In genomic region chr1:204262506-204263239, GRCh38 we compare ENCODE assay signal across 28 cellular contexts. TPM values are rescaled to one million over a fixed set of nuclear protein-coding genes. Genes with fewer than 3 reads are reported as not detected.
DNase-seq lines count a peak whose midpoint lies in the region; ATAC-seq and TF ChIP-seq lines count a peak whose summit lies in the region.
"Had no signal": no experiment of that assay in that cellular context is flagged by ENCODE, and none has a peak within 500 bp of the region (broad histone marks: within the 10 kb centered on the region; RNA-seq: fewer than 3 reads in every experiment).

No MANE protein-coding gene starts in this region.

- 100% methylated on average over 7 of the region's 12 CpGs for WGBS in mammary epithelial cell (ENCODE audit: low coverage, missing lambda C conversion rate)
- 59 to 76% (median 68%) methylated on average over 10 to 12 of the region's 12 CpGs for WGBS in stomach, 5 donors

- H3K4me1 ChIP-seq in breast epithelium (no peaks in the 10 kb centered on the region), mammary epithelial cell (ENCODE audit: insufficient read depth, low read length) (no peaks in the 10 kb centered on the region), stomach (peaks cover 69 to 93% (median 86%) of the 10 kb centered on the region in 4 donors)
- H3K4me1 ChIP-seq: foreskin keratinocyte, parathyroid adenoma, thyroid gland had no signal

- ATAC-seq in GM19395 (IDR thresholded peaks at IDR 0.05; ENCODE audit: unreplicated experiment): no peak
- ATAC-seq in GM18519 (IDR thresholded peaks at IDR 0.05; ENCODE audit: low FRiP score, unreplicated experiment): no peak
- ATAC-seq: activated T-cell treated with anti-CD3 and anti-CD28 coated beads, Interleukin-2, amount 50 U/mL, for 4 hours; foreskin keratinocyte had no signal

- H3K27me3 Mint-ChIP-seq in brain: no peaks in the 10 kb centered on the region
- H3K27me3 Mint-ChIP-seq in mesothelial cell of epicardium (ENCODE audit: low read depth): no peaks in the 10 kb centered on the region

- BruUV-seq in mammary epithelial cell (replicated peaks; lab: Mats Ljungman, UMichigan): no TSS peak

- H3K27ac Mint-ChIP-seq in brain: peak overlapping the region in 4 of 5 experiments; percentile 54 to 97 (median 90)
- peak overlapping the region; percentile 24 for H3K27ac Mint-ChIP-seq in mesothelial cell of epicardium
- H3K27ac Mint-ChIP-seq: naive B cell had no signal

- peak overlapping the region; percentile 0 to 25 for H3K27ac ChIP-seq in breast epithelium
- H3K27ac ChIP-seq in mammary epithelial cell (ENCODE audit: insufficient read depth, low read depth, low read length): no peak overlapping the region
- peak overlapping the region in 4 of 5 donors; percentile 43 to 68 (median 54) for H3K27ac ChIP-seq in stomach
- H3K27ac ChIP-seq: epithelial cell of prostate, foreskin keratinocyte, hepatocyte, KMS-11, parathyroid adenoma, thyroid gland had no signal

- no peaks in the 10 kb centered on the region for H3K79me2 ChIP-seq in mammary epithelial cell (ENCODE audit: insufficient read depth, low read length)
- H3K79me2 ChIP-seq: hepatocyte, parathyroid adenoma had no signal

- no peak overlapping the region for H3K4me2 ChIP-seq in mammary epithelial cell (ENCODE audit: insufficient read depth, low read depth, low read length)
- H3K4me2 ChIP-seq: hepatocyte, KMS-11 had no signal

- no peak overlapping the region for H2AFZ ChIP-seq in mammary epithelial cell (ENCODE audit: low read depth, low read length)
- H2AFZ ChIP-seq: hepatocyte, parathyroid adenoma had no signal

- TF ChIP-seq POLR2A in breast epithelium (IDR thresholded peaks at IDR 0.05) (no peak), stomach (IDR thresholded peaks at IDR 0.05) (no peak)

- H3K36me3 ChIP-seq in breast epithelium (no peaks in the 10 kb centered on the region), mammary epithelial cell (ENCODE audit: insufficient read depth, low read length) (peaks cover 9% of the 10 kb centered on the region), stomach (peaks cover 14 to 80% (median 54%) of the 10 kb centered on the region in 4 donors)
- H3K36me3 ChIP-seq: thyroid gland had no signal

- DNase-seq in breast epithelium (ENCODE audit: low spot score in 2 of 2) (no peak), mammary epithelial cell (no peak), mesothelial cell of epicardium (ENCODE audit: low spot score in 2 of 2, unreplicated experiment in 2 of 2) (no peak), stomach (no peak), NCI-H2227 (lab: John Stamatoyannopoulos, UW; ENCODE audit: unreplicated experiment) (no peak)
- DNase-seq: 8988T; activated CD4-positive, alpha-beta T cell treated with anti-CD3 and anti-CD28 coated beads for 1 hour; activated naive CD4-positive, alpha-beta T cell; activated T-cell treated with anti-CD3 and anti-CD28 coated beads, Interleukin-2, amount 50 U/mL, for 4 hours; CD8-positive, alpha-beta memory T cell; central memory CD4-positive, alpha-beta T cell; DMS79; naive B cell; NCI-H146; stimulated activated CD4-positive, alpha-beta T cell treated with anti-CD3 and anti-CD28 coated beads, Interleukin-1b, Interleukin-23, amount 100 ng/mL, for 48 hours; thyroid gland had no signal

- H3K36me3 Mint-ChIP-seq in brain (peaks cover 46% of the 10 kb centered on the region), mesothelial cell of epicardium (peaks cover 22% of the 10 kb centered on the region)
- H3K36me3 Mint-ChIP-seq: CD8-positive, alpha-beta memory T cell; naive B cell had no signal

- in situ Hi-C loops in mammary epithelial cell (cut with MboI; ENCODE audit: low sequenced_read_pairs in 2 of 2): loop anchor here in 1 of 2 donors (10.0 kb wide), 1 partner anchor 102 kb away; no protein-coding TSS in a partner anchor

- dilution Hi-C loops in mammary epithelial cell (cut with HindIII; ENCODE audit: low sequenced_read_pairs): no loop called here

- TF ChIP-seq EP300 in stomach (IDR thresholded peaks at IDR 0.05): no peak

- H3K9me3 Mint-ChIP-seq in brain (no peaks in the 10 kb centered on the region), mesothelial cell of epicardium (no peaks in the 10 kb centered on the region)
- H3K9me3 Mint-ChIP-seq: activated T-cell treated with anti-CD3 and anti-CD28 coated beads, Interleukin-2, amount 50 U/mL, for 4 hours; CD8-positive, alpha-beta memory T cell; naive B cell had no signal

- peak overlapping the region in 4 of 5 experiments; percentile 14 to 68 (median 54) for H3K4me3 Mint-ChIP-seq in brain
- no peak overlapping the region for H3K4me3 Mint-ChIP-seq in mesothelial cell of epicardium
- H3K4me3 Mint-ChIP-seq: activated T-cell treated with anti-CD3 and anti-CD28 coated beads, Interleukin-2, amount 50 U/mL, for 4 hours; CD8-positive, alpha-beta memory T cell had no signal

- H3K9me3 ChIP-seq in breast epithelium (no peaks in the 10 kb centered on the region), mammary epithelial cell (replicated peaks; ENCODE audit: insufficient read depth, low read length) (no peaks in the 10 kb centered on the region), stomach (no peaks in the 10 kb centered on the region)
- H3K9me3 ChIP-seq: thyroid gland had no signal

- peaks cover 46% of the 10 kb centered on the region for H3K4me1 Mint-ChIP-seq in brain
- H3K4me1 Mint-ChIP-seq in mesothelial cell of epicardium: peaks cover 14% of the 10 kb centered on the region
- H3K4me1 Mint-ChIP-seq: CD8-positive, alpha-beta memory T cell; naive B cell had no signal

- no peak for TF ChIP-seq CTCF in breast epithelium (IDR thresholded peaks at IDR 0.05)
- no peak for TF ChIP-seq CTCF in mammary epithelial cell (conservative IDR thresholded peaks at IDR 0.05 in 1 of 2, IDR thresholded peaks at IDR 0.05 in 1 of 2; ENCODE audit: extremely low read depth in 1 of 2, insufficient read depth in 1 of 2, low read depth in 1 of 2, low read length in 2 of 2)
- TF ChIP-seq CTCF in brain (conservative IDR thresholded peaks at IDR 0.05): no peak
- TF ChIP-seq CTCF in mesothelial cell of epicardium (IDR thresholded peaks at IDR 0.05; ENCODE audit: unreplicated experiment): no peak
- TF ChIP-seq CTCF in stomach (IDR thresholded peaks at IDR 0.05): no peak

- no peaks in the 10 kb centered on the region for H3K27me3 ChIP-seq in breast epithelium
- no peaks in the 10 kb centered on the region for H3K27me3 ChIP-seq in mammary epithelial cell (ENCODE audit: insufficient read depth, low read length)
- H3K27me3 ChIP-seq in stomach: no peaks in the 10 kb centered on the region
- H3K27me3 ChIP-seq: foreskin keratinocyte, hepatocyte, thyroid gland had no signal

- no peaks in the 10 kb centered on the region for H4K20me1 ChIP-seq in mammary epithelial cell (ENCODE audit: insufficient read depth, low read length)

- intact Hi-C loops in breast epithelium (cut with DNase I; ENCODE audit: low total_unique reads): loop anchor here (1.0 kb wide), 1 partner anchor 54 kb away; no protein-coding TSS in a partner anchor
- intact Hi-C loops in mammary epithelial cell (cut with micrococcal nuclease): no loop called here
- intact Hi-C loops in stomach (cut with DNase I; ENCODE audit: low total_unique reads): no loop called here

- H3K4me3 ChIP-seq in breast epithelium: no peak overlapping the region
- no peak overlapping the region for H3K4me3 ChIP-seq in mammary epithelial cell (replicated peaks in 1 of 3; ENCODE audit: insufficient read depth in 1 of 3, low read depth in 2 of 3, low read length in 3 of 3)
- no peak overlapping the region for H3K4me3 ChIP-seq in stomach
- H3K4me3 ChIP-seq: hepatocyte, lung, thyroid gland had no signal

- no peak overlapping the region for H3K9ac ChIP-seq in mammary epithelial cell (ENCODE audit: insufficient read depth, low read length)
- H3K9ac ChIP-seq: KMS-11, parathyroid adenoma had no signal

- CTCF ChIA-PET in mammary epithelial cell (lab: Charles Lee; ENCODE audit: low non-redundant PET): no interaction called here

RNA-seq across cellular contexts. Expression of gene GOLT1A, which starts 48.9 kb away (rescaled TPM):
- total RNA-seq in breast epithelium (1 to 10 TPM in 2 of 3 donors, not detected in 1; 3.4 to 4.6 TPM), mammary epithelial cell (under 1 TPM in 1 of 2 donors, not detected in 1; 0.59 TPM), mesothelial cell of epicardium (3.6 to 4.1 TPM (median 3.9 TPM) in 3 replicates), stomach (1 to 10 TPM in 3 of 5 donors, not detected in 2; 1.8 to 7.1 (median 5.9) TPM)
- polyA plus RNA-seq in mammary epithelial cell (0.22 TPM), brain (ENCODE audit: insufficient read depth, low read depth, low replicate concordance) (4.5 TPM), stomach (10 to 100 TPM in 1 of 3 donors, 1 to 10 TPM in 2; 6.6 to 16.6 (median 7.6) TPM)
- not detected for polyA minus RNA-seq in mammary epithelial cell
- total RNA-seq: activated CD8-positive, alpha-beta memory T cell treated with anti-CD3 and anti-CD28 coated beads for 36 hours; activated T-cell treated with anti-CD3 and anti-CD28 coated beads, Interleukin-2, amount 50 U/mL, for 4 hours; CD8-positive, alpha-beta memory T cell; HT1080; OCI-LY7 had no signal
- polyA plus RNA-seq: CD8-positive, alpha-beta memory T cell had no signal
